In the genomic region with DNA sequence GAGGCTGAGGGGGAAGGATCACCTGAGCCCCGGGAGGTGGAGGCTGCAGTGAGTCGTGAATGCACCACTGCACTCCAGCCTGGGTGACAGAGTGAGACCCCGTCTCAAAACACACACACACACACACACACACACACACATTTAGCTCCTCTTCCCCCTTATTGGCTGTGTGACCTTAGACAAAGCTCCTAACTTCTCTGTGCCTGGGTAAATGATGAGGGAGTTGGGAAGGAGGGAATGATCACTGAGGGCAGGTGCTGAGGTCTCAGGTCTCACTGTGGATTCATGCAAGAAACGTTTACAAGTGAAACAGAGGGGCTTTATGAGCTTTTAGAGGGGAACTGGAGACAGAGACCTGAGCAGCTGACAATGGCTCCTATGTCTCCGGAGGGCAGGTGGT, we compare ENCODE assay signal across 40 cellular contexts. TPM values are rescaled to one million over a fixed set of nuclear protein-coding genes. Genes with fewer than 3 reads are reported as not detected.
"Had no signal": no experiment of that assay in that cellular context is flagged by ENCODE, and none has a peak within 500 bp of the region (broad histone marks: within the 10 kb centered on the region; RNA-seq: fewer than 3 reads in every experiment).

No MANE protein-coding gene starts in this region.

- H3K9me3 ChIP-seq: adrenal gland, body of pancreas, colonic mucosa, esophagus squamous epithelium, gastroesophageal sphincter had no signal

- H3K27me3 ChIP-seq: adrenal gland, body of pancreas, cardiac muscle cell, colonic mucosa, esophagus squamous epithelium, gastroesophageal sphincter had no signal

- ATAC-seq: activated CD4-positive, alpha-beta T cell treated with anti-CD3 and anti-CD28 coated beads for 36 hours; activated CD8-positive, alpha-beta memory T cell treated with anti-CD3 and anti-CD28 coated beads, Interleukin-2, amount 10 ng/mL, durations not matched to agents 7 days and 5 days; activated CD8-positive, alpha-beta T cell treated with anti-CD3 and anti-CD28 coated beads, Interleukin-2, amount 10 ng/mL, durations not matched to agents 7 days and 5 days; activated naive CD8-positive, alpha-beta T cell treated with anti-CD3 and anti-CD28 coated beads, Interleukin-2, amount 50 U/mL, for 24 hours; body of pancreas; gastroesophageal sphincter; T-helper 17 cell had no signal

- H3K36me3 Mint-ChIP-seq: activated CD4-positive, alpha-beta memory T cell treated with anti-CD3 and anti-CD28 coated beads for 36 hours; activated CD8-positive, alpha-beta memory T cell treated with anti-CD3 and anti-CD28 coated beads, Interleukin-2, amount 10 ng/mL, durations not matched to agents 7 days and 5 days; activated naive CD4-positive, alpha-beta T cell treated with anti-CD3 and anti-CD28 coated beads, Interleukin-2, amount 50 U/mL, for 24 hours; activated naive CD8-positive, alpha-beta T cell treated with anti-CD3 and anti-CD28 coated beads for 36 hours had no signal

- H3K4me3 Mint-ChIP-seq: activated CD4-positive, alpha-beta memory T cell treated with anti-CD3 and anti-CD28 coated beads for 36 hours; activated CD4-positive, alpha-beta T cell treated with anti-CD3 and anti-CD28 coated beads for 36 hours; activated CD4-positive, alpha-beta T cell treated with anti-CD3 and anti-CD28 coated beads, Interleukin-2, amount 10 ng/mL, durations not matched to agents 24 days and 14 days; activated CD8-positive, alpha-beta memory T cell treated with anti-CD3 and anti-CD28 coated beads, Interleukin-2, amount 10 ng/mL, durations not matched to agents 7 days and 5 days; activated CD8-positive, alpha-beta T cell treated with anti-CD3 and anti-CD28 coated beads, Interleukin-2, amount 10 ng/mL, durations not matched to agents 7 days and 5 days; activated naive CD4-positive, alpha-beta T cell treated with anti-CD3 and anti-CD28 coated beads for 36 hours; activated naive CD4-positive, alpha-beta T cell treated with anti-CD3 and anti-CD28 coated beads, Interleukin-2, amount 50 U/mL, for 24 hours; activated naive CD8-positive, alpha-beta T cell treated with anti-CD3 and anti-CD28 coated beads for 36 hours; activated naive CD8-positive, alpha-beta T cell treated with anti-CD3 and anti-CD28 coated beads, Interleukin-2, amount 50 U/mL, for 24 hours; activated T-helper 1 cell treated with anti-CD3 and anti-CD28 coated beads, Interleukin-12 subunit alpha, Interleukin-12 subunit beta, Interleukin-2, Interleukin-4 antibody, amounts not matched to agents 30 ng/mL and 10 ng/mL and 1 ng/mL, durations not matched to agents 14 hours and 24 hours and 36 hours; T-helper 17 cell; T-helper 2 cell treated with Interferon-gamma antibody and Interleukin-4, amounts not matched to agents 5 μg/mL and 100 μg/mL, for 36 hours had no signal

- H3K9me3 Mint-ChIP-seq: activated CD4-positive, alpha-beta T cell treated with anti-CD3 and anti-CD28 coated beads, Interleukin-2, amount 10 ng/mL, durations not matched to agents 24 days and 14 days; activated naive CD4-positive, alpha-beta T cell treated with anti-CD3 and anti-CD28 coated beads for 36 hours; activated naive CD4-positive, alpha-beta T cell treated with anti-CD3 and anti-CD28 coated beads, Interleukin-2, amount 50 U/mL, for 24 hours; activated naive CD8-positive, alpha-beta T cell treated with anti-CD3 and anti-CD28 coated beads for 36 hours; activated naive CD8-positive, alpha-beta T cell treated with anti-CD3 and anti-CD28 coated beads, Interleukin-2, amount 50 U/mL, for 24 hours; activated T-helper 1 cell treated with anti-CD3 and anti-CD28 coated beads, Interleukin-12 subunit alpha, Interleukin-12 subunit beta, Interleukin-2, Interleukin-4 antibody, amounts not matched to agents 30 ng/mL and 10 ng/mL and 1 ng/mL, durations not matched to agents 14 hours and 24 hours and 36 hours; activated T-helper 2 cell treated with anti-CD3 and anti-CD28 coated beads, Interferon-gamma antibody, Interleukin-2, Interleukin-4, amounts not matched to agents 10 μg/mL and 5 μg/mL and 100 μg/mL, durations not matched to agents 14 hours and 24 hours and 36 hours; T-helper 2 cell treated with Interferon-gamma antibody and Interleukin-4, amounts not matched to agents 5 μg/mL and 100 μg/mL, for 36 hours had no signal

- FAIRE-seq: endometrium, endothelial cell of umbilical vein had no signal

- H3K4me3 ChIP-seq: adrenal gland, body of pancreas, cardiac muscle cell, colonic mucosa, esophagus squamous epithelium, gastroesophageal sphincter had no signal

- DNase-seq: activated CD4-positive, alpha-beta memory T cell treated with anti-CD3 and anti-CD28 coated beads for 36 hours; activated CD4-positive, alpha-beta T cell treated with anti-CD3 and anti-CD28 coated beads for 36 hours; activated CD4-positive, alpha-beta T cell treated with anti-CD3 and anti-CD28 coated beads, Interleukin-2, amount 10 ng/mL, durations not matched to agents 24 days and 14 days; activated CD4-positive, CD25-positive, alpha-beta regulatory T cell; activated CD4-positive, CD25-positive, alpha-beta regulatory T cell treated with anti-CD3 and anti-CD28 coated beads, Interleukin-2, amount 50 U/mL, for 72 hours; activated CD8-positive, alpha-beta memory T cell treated with anti-CD3 and anti-CD28 coated beads, Interleukin-2, amount 10 ng/mL, durations not matched to agents 7 days and 5 days; activated CD8-positive, alpha-beta memory T cell treated with anti-CD3 and anti-CD28 coated beads, Interleukin-2, amount 50 U/mL, for 4 hours; activated CD8-positive, alpha-beta T cell treated with anti-CD3 and anti-CD28 coated beads, Interleukin-2, amount 10 ng/mL, durations not matched to agents 7 days and 5 days; activated effector memory CD4-positive, alpha-beta T cell treated with anti-CD3 and anti-CD28 coated beads, Interleukin-2, amount 50 U/mL, for 16 hours; activated naive CD4-positive, alpha-beta T cell treated with anti-CD3 and anti-CD28 coated beads for 36 hours; activated naive CD8-positive, alpha-beta T cell treated with anti-CD3 and anti-CD28 coated beads for 36 hours; activated naive CD8-positive, alpha-beta T cell treated with anti-CD3 and anti-CD28 coated beads, Interleukin-2, amount 50 U/mL, for 24 hours; activated T-cell treated with anti-CD3 and anti-CD28 coated beads, Interleukin-2, amount 50 U/mL, for 1 hour; activated T-cell treated with anti-CD3 and anti-CD28 coated beads, Interleukin-2, amount 50 U/mL, for 48 hours; adrenal gland; amygdala; aorta; body of pancreas; central memory CD4-positive, alpha-beta T cell; cerebellar nuclear complex; effector CD8-positive, alpha-beta T cell; esophagus squamous epithelium; foreskin melanocyte; T-helper 1 cell; T-helper 17 cell; T1000 had no signal

- H3K27ac ChIP-seq: adrenal gland, body of pancreas, cardiac muscle cell, colonic mucosa, epithelial cell of prostate, esophagus squamous epithelium, gastroesophageal sphincter had no signal

- H3K4me1 ChIP-seq: colonic mucosa, gastroesophageal sphincter had no signal

- H3K27me3 Mint-ChIP-seq: activated CD4-positive, alpha-beta memory T cell treated with anti-CD3 and anti-CD28 coated beads for 36 hours; activated CD4-positive, alpha-beta T cell treated with anti-CD3 and anti-CD28 coated beads for 36 hours; activated CD8-positive, alpha-beta memory T cell treated with anti-CD3 and anti-CD28 coated beads, Interleukin-2, amount 10 ng/mL, durations not matched to agents 7 days and 5 days; activated naive CD4-positive, alpha-beta T cell treated with anti-CD3 and anti-CD28 coated beads, Interleukin-2, amount 50 U/mL, for 24 hours; activated naive CD8-positive, alpha-beta T cell treated with anti-CD3 and anti-CD28 coated beads for 36 hours; activated naive CD8-positive, alpha-beta T cell treated with anti-CD3 and anti-CD28 coated beads, Interleukin-2, amount 50 U/mL, for 24 hours; T-helper 17 cell had no signal

- H3K36me3 ChIP-seq: adrenal gland, cardiac muscle cell, colonic mucosa, esophagus squamous epithelium, gastroesophageal sphincter had no signal

- H3K27ac Mint-ChIP-seq: activated CD4-positive, alpha-beta memory T cell treated with anti-CD3 and anti-CD28 coated beads for 36 hours; activated CD4-positive, alpha-beta T cell treated with anti-CD3 and anti-CD28 coated beads for 36 hours; activated CD4-positive, alpha-beta T cell treated with anti-CD3 and anti-CD28 coated beads, Interleukin-2, amount 10 ng/mL, durations not matched to agents 24 days and 14 days; activated CD8-positive, alpha-beta memory T cell treated with anti-CD3 and anti-CD28 coated beads, Interleukin-2, amount 10 ng/mL, durations not matched to agents 7 days and 5 days; activated CD8-positive, alpha-beta T cell treated with anti-CD3 and anti-CD28 coated beads, Interleukin-2, amount 10 ng/mL, durations not matched to agents 7 days and 5 days; activated naive CD4-positive, alpha-beta T cell treated with anti-CD3 and anti-CD28 coated beads for 36 hours; activated naive CD8-positive, alpha-beta T cell treated with anti-CD3 and anti-CD28 coated beads for 36 hours; activated naive CD8-positive, alpha-beta T cell treated with anti-CD3 and anti-CD28 coated beads, Interleukin-2, amount 50 U/mL, for 24 hours; activated T-helper 1 cell treated with anti-CD3 and anti-CD28 coated beads, Interleukin-12 subunit alpha, Interleukin-12 subunit beta, Interleukin-2, Interleukin-4 antibody, amounts not matched to agents 30 ng/mL and 10 ng/mL and 1 ng/mL, durations not matched to agents 14 hours and 24 hours and 36 hours; activated T-helper 2 cell treated with anti-CD3 and anti-CD28 coated beads, Interferon-gamma antibody, Interleukin-2, Interleukin-4, amounts not matched to agents 10 μg/mL and 5 μg/mL and 100 μg/mL, durations not matched to agents 14 hours and 24 hours and 36 hours; T-helper 17 cell; T-helper 2 cell treated with Interferon-gamma antibody and Interleukin-4, amounts not matched to agents 5 μg/mL and 100 μg/mL, for 36 hours had no signal

RNA-seq across cellular contexts. Expression of a gene that starts 32.7 kb away (rescaled TPM):
- total RNA-seq: activated CD4-positive, alpha-beta memory T cell treated with anti-CD3 and anti-CD28 coated beads for 36 hours; activated CD4-positive, alpha-beta T cell treated with anti-CD3 and anti-CD28 coated beads for 36 hours; activated CD4-positive, alpha-beta T cell treated with anti-CD3 and anti-CD28 coated beads, Interleukin-2, amount 10 ng/mL, durations not matched to agents 24 days and 14 days; activated CD8-positive, alpha-beta memory T cell treated with anti-CD3 and anti-CD28 coated beads for 36 hours; activated CD8-positive, alpha-beta memory T cell treated with anti-CD3 and anti-CD28 coated beads, Interleukin-2, amount 10 ng/mL, durations not matched to agents 7 days and 5 days; activated CD8-positive, alpha-beta T cell treated with anti-CD3 and anti-CD28 coated beads, Interleukin-2, amount 10 ng/mL, durations not matched to agents 7 days and 5 days; activated naive CD4-positive, alpha-beta T cell treated with anti-CD3 and anti-CD28 coated beads for 36 hours; activated naive CD8-positive, alpha-beta T cell treated with anti-CD3 and anti-CD28 coated beads for 36 hours; activated T-helper 1 cell treated with anti-CD3 and anti-CD28 coated beads, Interleukin-12 subunit alpha, Interleukin-12 subunit beta, Interleukin-2, Interleukin-4 antibody, amounts not matched to agents 30 ng/mL and 10 ng/mL and 1 ng/mL, durations not matched to agents 14 hours and 24 hours and 36 hours; activated T-helper 2 cell treated with anti-CD3 and anti-CD28 coated beads, Interferon-gamma antibody, Interleukin-2, Interleukin-4, amounts not matched to agents 10 μg/mL and 5 μg/mL and 100 μg/mL, durations not matched to agents 14 hours and 24 hours and 36 hours; cardiac muscle cell; dermis microvascular lymphatic vessel endothelial cell; endothelial cell of umbilical vein; esophagus squamous epithelium; fibroblast of lung; gastroesophageal sphincter; glomerular endothelial cell; T-helper 17 cell had no signal
- polyA plus RNA-seq: aorta, cardiac muscle cell, endothelial cell of umbilical vein, fibroblast of lung had no signal

RNA-seq across cellular contexts. Expression of a gene that starts 46.1 kb away (rescaled TPM):
- total RNA-seq: activated CD4-positive, alpha-beta memory T cell treated with anti-CD3 and anti-CD28 coated beads for 36 hours; activated CD4-positive, alpha-beta T cell treated with anti-CD3 and anti-CD28 coated beads for 36 hours; activated CD4-positive, alpha-beta T cell treated with anti-CD3 and anti-CD28 coated beads, Interleukin-2, amount 10 ng/mL, durations not matched to agents 24 days and 14 days; activated CD8-positive, alpha-beta memory T cell treated with anti-CD3 and anti-CD28 coated beads for 36 hours; activated CD8-positive, alpha-beta memory T cell treated with anti-CD3 and anti-CD28 coated beads, Interleukin-2, amount 10 ng/mL, durations not matched to agents 7 days and 5 days; activated CD8-positive, alpha-beta T cell treated with anti-CD3 and anti-CD28 coated beads, Interleukin-2, amount 10 ng/mL, durations not matched to agents 7 days and 5 days; activated naive CD4-positive, alpha-beta T cell treated with anti-CD3 and anti-CD28 coated beads for 36 hours; activated naive CD8-positive, alpha-beta T cell treated with anti-CD3 and anti-CD28 coated beads for 36 hours; activated T-helper 1 cell treated with anti-CD3 and anti-CD28 coated beads, Interleukin-12 subunit alpha, Interleukin-12 subunit beta, Interleukin-2, Interleukin-4 antibody, amounts not matched to agents 30 ng/mL and 10 ng/mL and 1 ng/mL, durations not matched to agents 14 hours and 24 hours and 36 hours; activated T-helper 2 cell treated with anti-CD3 and anti-CD28 coated beads, Interferon-gamma antibody, Interleukin-2, Interleukin-4, amounts not matched to agents 10 μg/mL and 5 μg/mL and 100 μg/mL, durations not matched to agents 14 hours and 24 hours and 36 hours; aorta; cardiac muscle cell; endothelial cell of umbilical vein; glomerular endothelial cell; T-helper 17 cell had no signal
- polyA plus RNA-seq: fibroblast of lung had no signal
